Comparison of ENCODE assay signal across 23 cellular contexts in the genomic region with DNA sequence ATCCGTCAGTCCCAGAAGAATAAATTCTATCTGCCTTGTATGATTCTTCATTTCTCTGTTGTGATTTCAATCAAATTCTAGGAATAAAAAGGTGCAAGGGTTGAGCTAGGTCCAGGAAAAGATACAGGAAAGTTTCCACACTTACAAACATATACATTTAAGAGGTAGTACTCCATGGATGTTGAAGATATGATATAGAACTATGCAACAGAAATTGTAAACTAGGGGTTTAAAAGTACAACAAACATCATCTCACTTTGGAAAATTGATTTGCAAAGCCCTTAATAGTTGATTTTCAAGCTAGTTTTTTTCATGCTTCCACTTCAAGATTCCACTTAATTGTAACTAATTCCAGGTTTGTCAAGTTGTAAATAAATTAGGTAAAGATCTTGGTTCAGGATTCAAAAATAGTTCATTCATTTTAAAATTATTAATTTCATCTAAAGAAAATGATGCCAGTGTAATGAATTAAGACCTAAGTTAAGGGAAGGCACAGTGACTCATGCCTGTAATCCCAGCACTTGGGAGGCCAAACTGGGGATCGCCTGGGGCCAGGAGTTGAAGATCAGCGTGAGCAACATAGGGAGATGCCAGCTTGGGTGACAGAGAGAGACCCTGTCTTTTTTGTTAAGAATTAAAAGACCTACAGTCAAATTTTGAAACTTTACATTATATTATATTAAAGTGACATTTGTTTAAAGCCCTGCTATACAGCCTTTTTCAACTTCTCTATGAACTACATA. TPM values are rescaled to one million over a fixed set of nuclear protein-coding genes. Genes with fewer than 3 reads are reported as not detected.
"Had no signal": no experiment of that assay in that cellular context is flagged by ENCODE, and none has a peak within 500 bp of the region (broad histone marks: within the 10 kb centered on the region; RNA-seq: fewer than 3 reads in every experiment).

TSS of gene OR6C70 (minus strand) at position 51 of the 743 bp plus-strand sequence. CDS start at position 51, 0 bp downstream.

- H3K4me3 ChIP-seq: esophagus muscularis mucosa, heart left ventricle, left ventricle myocardium inferior, spleen, tibial artery, vagina had no signal

- ATAC-seq: activated T-cell treated with anti-CD3 and anti-CD28 coated beads, Interleukin-2, amount 50 U/mL, for 72 hours; heart left ventricle; sciatic nerve; stimulated activated memory B cell treated with anti-CD40 and anti-IgM and Interleukin-4, amounts not matched to agents 10 μg/mL and 1 μg/mL and 100 μg/mL, for 72 hours had no signal

- DNase-seq: activated CD4-positive, alpha-beta memory T cell treated with anti-CD3 and anti-CD28 coated beads, Interleukin-2, amount 10 ng/mL, durations not matched to agents 7 days and 5 days; activated CD8-positive, alpha-beta memory T cell treated with anti-CD3 and anti-CD28 coated beads, Interleukin-2, amount 50 U/mL, for 4 hours; activated gamma-delta T cell treated with Interleukin-2 at 50 U/mL for 16 hours; activated naive CD8-positive, alpha-beta T cell treated with anti-CD3 and anti-CD28 coated beads for 36 hours; activated T-cell treated with anti-CD3 and anti-CD28 coated beads, Interleukin-2, amount 50 U/mL, for 72 hours; brain microvascular endothelial cell; dermis blood vessel endothelial cell; heart left ventricle; left ventricle myocardium inferior; nephron progenitor cell; spleen; stimulated activated CD4-positive, alpha-beta T cell treated with anti-CD3 and anti-CD28 coated beads, Interleukin-1b, Interleukin-23, amount 100 ng/mL, for 48 hours; tibial artery had no signal

- H3K36me3 ChIP-seq: brain microvascular endothelial cell, esophagus muscularis mucosa, heart left ventricle, left ventricle myocardium inferior, spleen, tibial artery, vagina had no signal

- H3K27ac ChIP-seq: brain microvascular endothelial cell, esophagus muscularis mucosa, heart left ventricle, left ventricle myocardium inferior, spleen, tibial artery, vagina had no signal

- FAIRE-seq: keratinocyte had no signal

- H3K27me3 ChIP-seq: brain microvascular endothelial cell, esophagus muscularis mucosa, heart left ventricle, spleen, tibial artery, vagina had no signal

- H3K9me3 ChIP-seq: esophagus muscularis mucosa, left ventricle myocardium inferior, spleen, tibial artery, vagina had no signal

- H3K4me1 ChIP-seq: esophagus muscularis mucosa, heart left ventricle, left ventricle myocardium inferior, tibial artery, vagina had no signal

RNA-seq across cellular contexts. Expression of gene OR6C70, which starts in this region (rescaled TPM):
- total RNA-seq: activated naive CD8-positive, alpha-beta T cell treated with anti-CD3 and anti-CD28 coated beads for 36 hours; cerebellum; dermis blood vessel endothelial cell; esophagus muscularis mucosa; fibroblast of villous mesenchyme; heart left ventricle; left ventricle myocardium inferior; mesenteric fat pad; osteoblast; pulmonary artery endothelial cell; sciatic nerve; spleen; vagina had no signal
- polyA plus RNA-seq: heart left ventricle, keratinocyte, spleen had no signal
